Comparison of ENCODE assay signal across 17 cellular contexts in the genomic region with DNA sequence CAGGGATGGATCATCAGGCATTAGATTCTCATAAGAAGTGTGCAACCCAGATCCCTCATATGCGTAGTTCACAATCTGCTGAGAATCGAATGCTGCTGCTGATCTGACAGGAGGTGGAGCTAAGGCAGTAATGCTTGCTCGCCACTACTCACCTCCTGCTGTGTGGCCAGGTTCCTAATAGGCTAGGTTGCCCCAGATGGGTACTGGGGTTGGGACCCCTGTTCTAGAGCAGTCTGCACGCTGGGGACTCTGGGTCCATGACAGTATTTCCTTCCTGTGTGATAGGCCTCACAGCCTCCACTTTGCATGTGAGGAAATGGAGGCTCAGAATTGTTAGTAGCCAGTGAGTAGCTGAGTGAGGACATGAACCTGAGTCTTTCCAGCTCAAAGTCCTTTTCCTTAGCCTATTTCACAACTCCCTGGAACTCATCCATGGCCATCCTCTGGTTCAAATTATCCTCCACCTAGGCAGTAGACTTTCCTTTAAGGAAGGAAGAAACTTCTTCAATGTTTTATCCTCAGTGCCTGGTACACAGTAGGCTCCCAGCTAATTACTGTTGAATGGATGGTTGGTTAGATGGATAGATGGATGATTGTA.
DNase-seq lines count a peak whose midpoint lies in the region; ATAC-seq, FAIRE-seq and TF ChIP-seq lines count a peak whose summit lies in the region.
"Had no signal": no experiment of that assay in that cellular context is flagged by ENCODE, and none has a peak within 500 bp of the region (broad histone marks: within the 10 kb centered on the region; RNA-seq: fewer than 3 reads in every experiment).

No MANE protein-coding gene starts in this region.

- H3K27ac ChIP-seq in endodermal cell (ENCODE audit: low read depth, low read length) (no peak overlapping the region), HepG2 (ENCODE audit: extremely low read length, insufficient read depth, low read length) (no peak overlapping the region), lower lobe of right lung (no peak overlapping the region)
- H3K27ac ChIP-seq: C4-2B had no signal

- ATAC-seq in Right ventricle myocardium superior (ENCODE audit: poor library complexity) (no peak), HepG2 (no peak), lower lobe of right lung (no peak)
- ATAC-seq: GM23338 had no signal

- H3K4me2 ChIP-seq in HepG2 (ENCODE audit: low read depth, low read length): no peak overlapping the region
- H3K4me2 ChIP-seq: GM23338 had no signal

- FAIRE-seq in HepG2 (lab: Jason Lieb, UNC): no peak
- FAIRE-seq: A204.1, D721Med, GM12892 had no signal

- no peak for TF ChIP-seq RAD21 in HepG2 (CRISPR knock-in tag; IDR thresholded peaks at IDR 0.05)

- no peaks in the 10 kb centered on the region for H3K4me1 ChIP-seq in endodermal cell (ENCODE audit: control insufficient read depth, insufficient read depth, low read length)
- no peaks in the 10 kb centered on the region for H3K4me1 ChIP-seq in HepG2 (ENCODE audit: insufficient read depth, low read length)
- no peaks in the 10 kb centered on the region for H3K4me1 ChIP-seq in lower lobe of right lung
- H3K4me1 ChIP-seq: BE2C, HAP-1 had no signal

- POLR2A ChIA-PET in HepG2 (lab: Yijun Ruan, JAX): no interaction called here

- H3K4me3 Mint-ChIP-seq in endodermal cell: no peak overlapping the region
- H3K4me3 Mint-ChIP-seq: CD4-positive, alpha-beta memory T cell; GM23338 had no signal

- CTCF ChIA-PET in HepG2 (lab: Yijun Ruan, JAX; ENCODE audit: low intra/inter-chr PET ratio, low total read pairs): no interaction called here

- 38 to 75% methylated on average over 1 to 4 of the region's 4 CpGs for WGBS in endodermal cell (ENCODE audit: insufficient coverage in 1 of 2, insufficient read length in 1 of 2), 2 experiments
- WGBS in HepG2 (ENCODE audit: low lambda C conversion rate): 0% methylated on average over 4 of the region's 4 CpGs

- intact Hi-C loops in cardiac septum (cut with DNase I) (no loop called here), Right ventricle myocardium superior (cut with DNase I) (no loop called here), HepG2 (cut with micrococcal nuclease; ENCODE audit: unreplicated experiment) (no loop called here), lower lobe of right lung (cut with DNase I) (no loop called here)

- H4K20me1 ChIP-seq in HepG2 (ENCODE audit: insufficient read depth, low read length): no peaks in the 10 kb centered on the region

- H3K4me1 Mint-ChIP-seq in endodermal cell: peaks cover 4% of the 10 kb centered on the region
- H3K4me1 Mint-ChIP-seq: CD4-positive, alpha-beta memory T cell; GM23338 had no signal

- H3K9ac ChIP-seq in endodermal cell (ENCODE audit: extremely low read depth, low read length, poor library complexity, severe bottlenecking) (no peak overlapping the region), HepG2 (ENCODE audit: insufficient read depth, low read depth, low read length) (no peak overlapping the region)

- no peaks in the 10 kb centered on the region for H3K36me3 Mint-ChIP-seq in endodermal cell (ENCODE audit: low read depth)
- H3K36me3 Mint-ChIP-seq: CD4-positive, alpha-beta memory T cell had no signal

- no peak overlapping the region for H3K27ac Mint-ChIP-seq in endodermal cell
- H3K27ac Mint-ChIP-seq: CD4-positive, alpha-beta memory T cell; GM23338 had no signal

- peaks cover 4% of the 10 kb centered on the region for H3K27me3 Mint-ChIP-seq in endodermal cell (ENCODE audit: insufficient read depth)

- no peak for TF ChIP-seq POLR2A in HepG2 (IDR thresholded peaks at IDR 0.05; ENCODE audit: insufficient read depth in 1 of 2, low read depth in 2 of 2, low read length in 2 of 2)

- H3K27me3 ChIP-seq in endodermal cell (ENCODE audit: control insufficient read depth, insufficient read depth, low read length, poor library complexity, severe bottlenecking) (no peaks in the 10 kb centered on the region), HepG2 (ENCODE audit: control insufficient read depth in 1 of 2, insufficient read depth in 2 of 2, low read length in 2 of 2) (peaks cover 3 to 58% of the 10 kb centered on the region in 2 experiments; a peak in 4 of 5 replicates), lower lobe of right lung (ENCODE audit: low read depth) (no peaks in the 10 kb centered on the region)
- H3K27me3 ChIP-seq: BE2C had no signal

- H3K4me3 ChIP-seq in endodermal cell (ENCODE audit: low read length) (no peak overlapping the region), HepG2 (replicated peaks in 1 of 3; ENCODE audit: insufficient read depth in 1 of 3, low read depth in 2 of 3, low read length in 3 of 3) (no peak overlapping the region), lower lobe of right lung (no peak overlapping the region)
- H3K4me3 ChIP-seq: GM23338, HAP-1 had no signal

- DNase-seq in cardiac septum (ENCODE audit: low spot score) (peak; percentile 47), Right ventricle myocardium superior (no peak), endodermal cell (peak; percentile 33), HepG2 (ENCODE audit: low spot score) (no peak), DMS 273 treated with DMSO at 0.1 percent for 48 hours (lab: John Stamatoyannopoulos, UW) (no peak), lower lobe of right lung (no peak), ecto neural progenitor cell (ENCODE audit: low spot score) (no peak)
- DNase-seq: BE2C; CD4-positive, alpha-beta memory T cell; DND-41; GDM1 had no signal

- H3K9me3 Mint-ChIP-seq in endodermal cell: no peaks in the 10 kb centered on the region
- H3K9me3 Mint-ChIP-seq: GM23338 had no signal

- no peak overlapping the region for H2AFZ ChIP-seq in HepG2 (ENCODE audit: low read length)
- H2AFZ ChIP-seq: GM23338 had no signal

- no peak for TF ChIP-seq CTCF in endodermal cell (conservative IDR thresholded peaks at IDR 0.05)
- no peak for TF ChIP-seq CTCF in HepG2 (CRISPR knock-in tag; IDR thresholded peaks at IDR 0.05)
- TF ChIP-seq CTCF in lower lobe of right lung (IDR thresholded peaks at IDR 0.05): no peak

- no peak for TF ChIP-seq EP300 in HepG2 (IDR thresholded peaks at IDR 0.05; ENCODE audit: low read depth in 2 of 2, low read length in 2 of 2)
- no peak for TF ChIP-seq EP300 in HepG2 (CRISPR knock-in tag; IDR thresholded peaks at IDR 0.05; ENCODE audit: borderline replicate concordance)

- H3K9me3 ChIP-seq in endodermal cell (ENCODE audit: control insufficient read depth, low read length): peaks cover 7% of the 10 kb centered on the region
- H3K9me3 ChIP-seq in HepG2 (ENCODE audit: low read length): no peaks in the 10 kb centered on the region
- H3K9me3 ChIP-seq in lower lobe of right lung: no peaks in the 10 kb centered on the region
- H3K9me3 ChIP-seq: BE2C, HAP-1 had no signal

- H3K79me2 ChIP-seq in HepG2 (ENCODE audit: insufficient read depth, low read length): no peaks in the 10 kb centered on the region

- in situ Hi-C loops in HepG2 (cut with HindIII; ENCODE audit: extremely low pct_ligation_motif_present, low pct_unique_long_range_greater_than_20kb): no loop called here

- H3K36me3 ChIP-seq in endodermal cell (ENCODE audit: control insufficient read depth, insufficient read depth, low read length) (no peaks in the 10 kb centered on the region), HepG2 (replicated peaks in 1 of 2; ENCODE audit: control insufficient read depth in 1 of 2, insufficient read depth in 2 of 2, low read length in 2 of 2) (no peaks in the 10 kb centered on the region), lower lobe of right lung (no peaks in the 10 kb centered on the region)
- H3K36me3 ChIP-seq: BE2C, HAP-1 had no signal

- BruUV-seq in HepG2 (replicated peaks; lab: Mats Ljungman, UMichigan): no TSS peak

TF ChIP-seq in HepG2, 621 proteins besides CTCF, POLR2A, EP300 and RAD21:
- TF ChIP-seq CEBPB (IDR thresholded peaks at IDR 0.05; ENCODE audit: borderline replicate concordance, low read depth, low read length) (peak; percentile 62), ZBTB7B (CRISPR knock-in tag; IDR thresholded peaks at IDR 0.05) (no peak)

Comparison
In these comparisons a context has a peak if more than half of its experiments do, and no peak if none do; other contexts are left out.
1. DNase-seq: peak in cardiac septum (single experiment) and endodermal cell (single experiment); none in Right ventricle myocardium superior (single experiment), HepG2 (single experiment), DMS 273 treated with DMSO at 0.1 percent for 48 hours (single experiment), lower lobe of right lung (single experiment) and ecto neural progenitor cell (single experiment).